10 cellular contexts compared by ENCODE assay signal in genomic region chr9:92740015-92740408, GRCh38. TPM values are rescaled to one million over a fixed set of nuclear protein-coding genes. Genes with fewer than 3 reads are reported as not detected.
DNase-seq lines count a peak whose midpoint lies in the region; ATAC-seq and TF ChIP-seq lines count a peak whose summit lies in the region.
"Had no signal": no experiment of that assay in that cellular context is flagged by ENCODE, and none has a peak within 500 bp of the region (broad histone marks: within the 10 kb centered on the region; RNA-seq: fewer than 3 reads in every experiment).

No MANE protein-coding gene starts in this region.

- no peaks in the 10 kb centered on the region for H3K36me3 ChIP-seq in sigmoid colon
- 0 out of 2 replicates have a peak, but pooled peaks cover 2% of the 10 kb centered on the region for H3K36me3 ChIP-seq in SJCRH30
- H3K36me3 ChIP-seq: pancreas had no signal

- no peaks in the 10 kb centered on the region for H3K9me3 ChIP-seq in sigmoid colon
- H3K9me3 ChIP-seq in SJCRH30 (replicated peaks), result no peaks in the 10 kb centered on the region
- H3K9me3 ChIP-seq: pancreas had no signal

- H3K27ac Mint-ChIP-seq in WTC11 (peak overlapping the region; percentile 4; the same call in 1 of the 2 replicates), glutamatergic neuron (ENCODE audit: unreplicated experiment) (peak overlapping the region; percentile 5)

- H3K4me3 Mint-ChIP-seq in WTC11, result no peak overlapping the region
- H3K4me3 Mint-ChIP-seq in glutamatergic neuron (ENCODE audit: unreplicated experiment), result peak overlapping the region; percentile 32

- no peaks in the 10 kb centered on the region for H3K36me3 Mint-ChIP-seq in WTC11
- H3K36me3 Mint-ChIP-seq in glutamatergic neuron (ENCODE audit: unreplicated experiment), result no peaks in the 10 kb centered on the region

- no peak for TF ChIP-seq EP300 in sigmoid colon (IDR thresholded peaks at IDR 0.05)

- POLR2A ChIA-PET in WTC11 (lab: Charles Lee), result no interaction called here

- CTCF ChIA-PET in WTC11 (lab: Charles Lee), result no interaction called here

- peak overlapping the region; percentile 4 to 72 (median 22) for H3K27ac ChIP-seq in sigmoid colon
- H3K27ac ChIP-seq in SJCRH30, result no peak overlapping the region

- H3K27me3 ChIP-seq in sigmoid colon (no peaks in the 10 kb centered on the region), SJCRH30 (no peaks in the 10 kb centered on the region)
- H3K27me3 ChIP-seq: pancreas had no signal

- no peak for TF ChIP-seq POLR2A in sigmoid colon (IDR thresholded peaks at IDR 0.05)

- WGBS in sigmoid colon, 2 donors, result 62 to 84% methylated on average over 3 of the region's 3 CpGs

- no peak overlapping the region for H3K4me3 ChIP-seq in sigmoid colon
- H3K4me3 ChIP-seq in SJCRH30, result no peak overlapping the region
- H3K4me3 ChIP-seq: pancreas had no signal

- peak; percentile 18 for DNase-seq in EL
- DNase-seq in WTC11 (ENCODE audit: low spot score), result no peak
- no peak for DNase-seq in glutamatergic neuron
- no peak for DNase-seq in sigmoid colon
- DNase-seq in omental fat pad (ENCODE audit: low spot score), result no peak
- no peak for DNase-seq in stimulated activated CD4-positive, alpha-beta T cell treated with anti-CD3 and anti-CD28 coated beads, Interleukin-4, amount 100 ng/mL, for 4 hours
- DNase-seq in SJCRH30, result no peak
- no peak for DNase-seq in SKM-1 treated with dmso at 0.1 percent for 144 hours (lab: John Stamatoyannopoulos, UW; ENCODE audit: unreplicated experiment)
- DNase-seq: NCI-H1694, pancreas had no signal

- H3K4me1 ChIP-seq in sigmoid colon, result peaks cover 0 to 78% (median 64%) of the 10 kb centered on the region in 4 donors
- H3K4me1 ChIP-seq in SJCRH30, result peaks cover 8% of the 10 kb centered on the region; the same call in 1 of the 2 replicates

- ATAC-seq in WTC11, result no peak
- no peak for ATAC-seq in omental fat pad (ENCODE audit: low FRiP score)

- peaks cover 71% of the 10 kb centered on the region for H3K4me1 Mint-ChIP-seq in WTC11
- H3K4me1 Mint-ChIP-seq in glutamatergic neuron (ENCODE audit: low read depth, unreplicated experiment), result peaks cover 60% of the 10 kb centered on the region

- H3K9me3 Mint-ChIP-seq in WTC11, result no peaks in the 10 kb centered on the region
- H3K9me3 Mint-ChIP-seq in glutamatergic neuron (ENCODE audit: unreplicated experiment), result peaks cover 11% of the 10 kb centered on the region

- intact Hi-C loops in sigmoid colon (cut with DNase I), result loop anchor here (1.0 kb wide), 1 partner anchor 9 kb away; no protein-coding TSS in a partner anchor

- no peak for TF ChIP-seq CTCF in WTC11 (IDR thresholded peaks at IDR 0.05)
- TF ChIP-seq CTCF in glutamatergic neuron (IDR thresholded peaks at IDR 0.05; ENCODE audit: partially characterized antibody, unreplicated experiment), result no peak
- TF ChIP-seq CTCF in sigmoid colon (IDR thresholded peaks at IDR 0.05), result no peak
- TF ChIP-seq CTCF in omental fat pad (IDR thresholded peaks at IDR 0.05), result no peak

- H3K27me3 Mint-ChIP-seq in WTC11 (ENCODE audit: low read depth), result no peaks in the 10 kb centered on the region
- peaks cover 7% of the 10 kb centered on the region for H3K27me3 Mint-ChIP-seq in glutamatergic neuron (ENCODE audit: unreplicated experiment)

TF ChIP-seq in WTC11, 78 proteins besides CTCF, POLR2A, EP300 and RAD21:
- TF ChIP-seq JAZF1 (CRISPR knock-in tag; IDR thresholded peaks at IDR 0.05) (no peak), USF2 (CRISPR knock-in tag; IDR thresholded peaks at IDR 0.05) (no peak), ZNF138 (CRISPR knock-in tag; conservative IDR thresholded peaks at IDR 0.05) (no peak), SOX15 (CRISPR knock-in tag; IDR thresholded peaks at IDR 0.05) (no peak), ZNF671 (CRISPR knock-in tag; IDR thresholded peaks at IDR 0.05) (no peak), TEAD4 (CRISPR knock-in tag; IDR thresholded peaks at IDR 0.05) (no peak), RELA (CRISPR knock-in tag; IDR thresholded peaks at IDR 0.05; ENCODE audit: borderline replicate concordance) (no peak), NFE2L1 (CRISPR knock-in tag; IDR thresholded peaks at IDR 0.05) (no peak), ATF2 (CRISPR knock-in tag; IDR thresholded peaks at IDR 0.05; ENCODE audit: borderline replicate concordance, low read depth) (no peak), AFF4 (CRISPR knock-in tag; IDR thresholded peaks at IDR 0.05; ENCODE audit: borderline replicate concordance) (no peak)

RNA-seq across cellular contexts. Expression of gene BICD2, which starts 24.6 kb away (rescaled TPM):
- total RNA-seq in WTC11 (2021) (30.8 to 38.7 TPM (median 31.4 TPM) in 3 replicates), glutamatergic neuron (ENCODE audit: unreplicated experiment) (43.7 TPM), sigmoid colon (10 to 100 TPM; 30.6 to 38.5 (median 34.2) TPM), omental fat pad (10 to 100 TPM; 28.3 to 54.0 (median 44.2) TPM)
- polyA plus RNA-seq in sigmoid colon, result 1 to 10 TPM; 5.4 to 9.7 (median 9.0) TPM
- 64.6 and 65.1 TPM in 2 replicates for total RNA-seq in SJCRH30 (2014; rRNA removed; shearing (Covaris generic))
